ENCODE assay signal across 13 cellular contexts in the genomic region with DNA sequence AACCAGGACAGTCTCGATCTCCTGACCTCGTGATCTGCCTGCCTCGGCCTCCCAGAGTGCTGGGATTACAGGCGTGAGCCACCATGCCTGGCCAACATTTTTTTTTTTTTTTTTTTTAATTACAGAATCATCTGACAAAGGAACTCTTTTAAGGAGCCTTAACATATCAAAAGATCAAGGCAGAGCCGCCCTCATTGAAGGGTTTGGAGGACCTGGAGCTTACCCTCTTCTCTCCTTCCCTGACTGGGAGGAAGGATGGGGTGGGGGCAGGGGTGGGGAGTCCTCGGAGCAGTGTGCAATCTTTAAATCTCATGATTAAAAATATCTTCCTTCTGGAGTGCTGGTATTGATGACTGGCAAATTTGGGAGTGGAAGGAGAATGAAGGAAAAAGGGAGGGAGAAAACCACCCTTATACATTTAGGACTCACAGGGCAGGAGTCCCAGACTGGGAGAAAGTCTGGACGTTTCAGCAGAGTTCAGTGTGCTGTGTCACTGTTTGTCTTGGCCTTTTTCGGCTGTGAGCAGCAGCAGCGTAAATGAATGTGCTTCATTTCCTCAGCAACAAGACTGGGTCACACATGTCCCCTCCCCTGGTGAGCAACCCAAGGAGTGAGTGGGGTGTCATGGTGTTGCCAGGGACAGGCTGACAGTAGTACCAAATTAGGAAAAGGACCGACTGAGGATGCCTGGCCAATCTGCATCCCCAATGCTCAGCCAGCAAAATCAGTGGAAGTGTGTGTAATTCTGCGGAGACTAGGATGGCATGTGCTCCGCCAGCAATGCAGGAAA.
DNase-seq lines count a peak whose midpoint lies in the region; TF ChIP-seq lines count a peak whose summit lies in the region.
"Had no signal": no experiment of that assay in that cellular context is flagged by ENCODE, and none has a peak within 500 bp of the region (broad histone marks: within the 10 kb centered on the region; RNA-seq: fewer than 3 reads in every experiment).

No MANE protein-coding gene starts in this region.

- H3K36me3 Mint-ChIP-seq in osteocyte (ENCODE audit: unreplicated experiment): no peaks in the 10 kb centered on the region

- H3K4me3 ChIP-seq in AG09309 (ENCODE audit: control insufficient read depth, low read depth, low read length) (no peak overlapping the region), fibroblast of mammary gland (ENCODE audit: control insufficient read depth, low read depth, low read length) (no peak overlapping the region)

- no peak for TF ChIP-seq CTCF in AG09309 (IDR thresholded peaks at IDR 0.05; ENCODE audit: control insufficient read depth, insufficient read depth, low read depth, low read length, missing control alignments)
- no peak for TF ChIP-seq CTCF in fibroblast of mammary gland (conservative IDR thresholded peaks at IDR 0.05; ENCODE audit: control insufficient read depth, insufficient read depth, low read depth, low read length)
- TF ChIP-seq CTCF in osteocyte (IDR thresholded peaks at IDR 0.05): no peak

- H3K4me3 Mint-ChIP-seq in osteocyte (ENCODE audit: unreplicated experiment): no peak overlapping the region

- DNase-seq in AG09309 (ENCODE audit: low read depth) (peak; percentile 62), NCI-H460 (ENCODE audit: extremely low read depth, low read depth) (peak; percentile 80), fibroblast of mammary gland (ENCODE audit: low read depth) (peak; percentile 87), osteocyte (ENCODE audit: extremely low spot score, unreplicated experiment) (no peak), COR-L47 (lab: John Stamatoyannopoulos, UW) (no peak), iPS-NIHi11 (ENCODE audit: low spot score) (no peak), GF-D8 (lab: John Stamatoyannopoulos, UW) (no peak), superior temporal gyrus (ENCODE audit: extremely low spot score) (no peak)
- DNase-seq: BE2C; Karpas-422; kidney; nucleus accumbens; stimulated activated CD4-positive, alpha-beta T cell treated with anti-CD3 and anti-CD28 coated beads, Interleukin-4, amount 100 ng/mL, for 1 hour had no signal

- H3K9me3 Mint-ChIP-seq in osteocyte (ENCODE audit: unreplicated experiment): no peaks in the 10 kb centered on the region

- H3K27ac Mint-ChIP-seq in osteocyte (ENCODE audit: unreplicated experiment): peak overlapping the region; percentile 78

- H3K27me3 Mint-ChIP-seq in osteocyte (ENCODE audit: unreplicated experiment): no peaks in the 10 kb centered on the region

- peaks cover 20% of the 10 kb centered on the region for H3K4me1 Mint-ChIP-seq in osteocyte (ENCODE audit: unreplicated experiment)

Comparison
In these comparisons a context has a peak if more than half of its experiments do, and no peak if none do; other contexts are left out.
1. DNase-seq: peak in AG09309 (single experiment), NCI-H460 (single experiment) and fibroblast of mammary gland (single experiment); none in osteocyte (single experiment), COR-L47 (single experiment), iPS-NIHi11 (single experiment), GF-D8 (single experiment) and superior temporal gyrus (single experiment).